Comparison of ENCODE assay signal across 26 cellular contexts in the genomic region with DNA sequence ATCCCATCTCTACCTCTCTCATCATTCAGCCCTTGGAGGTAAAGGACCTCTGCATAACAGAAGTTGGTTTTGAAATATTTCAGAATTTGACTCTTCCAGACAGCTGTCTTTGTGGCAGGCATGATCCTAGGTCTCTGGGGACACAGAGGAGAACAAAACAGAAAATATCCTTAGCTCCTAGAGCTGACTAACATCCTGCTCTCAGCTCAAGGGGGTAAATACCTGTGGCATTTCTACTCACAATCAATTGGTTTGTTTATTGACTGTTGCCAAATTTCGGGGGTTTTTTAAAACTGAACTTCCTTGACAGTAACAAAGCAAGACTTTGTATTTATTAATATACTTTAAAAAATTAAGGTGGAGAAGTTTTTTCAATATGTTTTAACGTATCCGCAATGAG.
DNase-seq lines count a peak whose midpoint lies in the region; ATAC-seq, FAIRE-seq and TF ChIP-seq lines count a peak whose summit lies in the region.
"Had no signal": no experiment of that assay in that cellular context is flagged by ENCODE, and none has a peak within 500 bp of the region (broad histone marks: within the 10 kb centered on the region; RNA-seq: fewer than 3 reads in every experiment).

No MANE protein-coding gene starts in this region.

- H3K9me3 ChIP-seq in T-helper 17 cell (ENCODE audit: control insufficient read depth, low read length, poor library complexity, severe bottlenecking) (no peaks in the 10 kb centered on the region), hepatocyte (ENCODE audit: low read depth) (no peaks in the 10 kb centered on the region)
- H3K9me3 ChIP-seq: uterus had no signal

- H3K4me1 ChIP-seq in ACC112 (ENCODE audit: control insufficient read depth, insufficient read depth, low read length, unreplicated experiment) (peaks cover 25% of the 10 kb centered on the region), hepatocyte (ENCODE audit: insufficient read depth) (peaks cover 12% of the 10 kb centered on the region)
- H3K4me1 ChIP-seq: uterus had no signal

- TF ChIP-seq CTCF in hepatocyte (IDR thresholded peaks at IDR 0.05; ENCODE audit: poor library complexity) = no peak

- H3K9me3 Mint-ChIP-seq in activated CD4-positive, alpha-beta memory T cell treated with anti-CD3 and anti-CD28 coated beads for 36 hours = no peaks in the 10 kb centered on the region
- H3K9me3 Mint-ChIP-seq in activated T-helper 17 cell treated with anti-CD3 and anti-CD28 coated beads, Interleukin-2, amount 50 U/mL, for 72 hours = peaks cover 5% of the 10 kb centered on the region
- H3K9me3 Mint-ChIP-seq: activated CD4-positive, alpha-beta T cell treated with anti-CD3 and anti-CD28 coated beads, Interleukin-2, amount 10 ng/mL, durations not matched to agents 7 days and 5 days; CD4-positive, alpha-beta T cell; central memory CD8-positive, alpha-beta T cell; neural crest cell; T-cell had no signal

- POLR2A ChIA-PET in activated CD4-positive, alpha-beta memory T cell treated with anti-CD3 and anti-CD28 coated beads for 36 hours (lab: Charles Lee) = no interaction called here

- no peak for FAIRE-seq in HTR-8/SVneo (lab: Jason Lieb, UNC)

- CTCF ChIA-PET in activated CD4-positive, alpha-beta memory T cell treated with anti-CD3 and anti-CD28 coated beads for 36 hours (lab: Charles Lee) = interaction anchor here (1.1 to 1.2 kb wide), 2 partner anchors 10 to 12 kb away, joined by 3 to 4 read pairs; no protein-coding TSS in a partner anchor

- H4K20me1 ChIP-seq in hepatocyte (ENCODE audit: insufficient read depth, poor library complexity, severe bottlenecking) = no peaks in the 10 kb centered on the region

- H2AFZ ChIP-seq in ACC112 (ENCODE audit: low read length, unreplicated experiment) = no peak overlapping the region
- peak overlapping the region; percentile 24 for H2AFZ ChIP-seq in hepatocyte

- intact Hi-C loops in activated CD4-positive, alpha-beta memory T cell treated with anti-CD3 and anti-CD28 coated beads for 36 hours (cut with micrococcal nuclease) = no loop called here

- no peaks in the 10 kb centered on the region for H3K9me2 ChIP-seq in hepatocyte (replicated peaks; ENCODE audit: insufficient read depth)

- ATAC-seq in T-helper 17 cell = no peak
- no peak for ATAC-seq in activated T-helper 17 cell treated with anti-CD3 and anti-CD28 coated beads, Interleukin-2, amount 50 U/mL, for 72 hours (replicated peaks)
- ATAC-seq: esophagus mucosa, T-cell had no signal

- no peaks in the 10 kb centered on the region for H3K27me3 ChIP-seq in ACC112 (ENCODE audit: insufficient read depth, low read length)
- H3K27me3 ChIP-seq in hepatocyte = no peaks in the 10 kb centered on the region
- H3K27me3 ChIP-seq: uterus had no signal

- no peak overlapping the region for H3K4me3 Mint-ChIP-seq in T-helper 17 cell
- no peak overlapping the region for H3K4me3 Mint-ChIP-seq in activated CD4-positive, alpha-beta memory T cell treated with anti-CD3 and anti-CD28 coated beads for 36 hours
- no peak overlapping the region for H3K4me3 Mint-ChIP-seq in activated T-helper 17 cell treated with anti-CD3 and anti-CD28 coated beads, Interleukin-2, amount 50 U/mL, for 72 hours
- H3K4me3 Mint-ChIP-seq: activated CD4-positive, alpha-beta T cell treated with anti-CD3 and anti-CD28 coated beads, Interleukin-2, amount 10 ng/mL, durations not matched to agents 7 days and 5 days; CD4-positive, alpha-beta T cell; central memory CD8-positive, alpha-beta T cell; neural crest cell; T-cell had no signal

- no peak overlapping the region for H3K4me3 ChIP-seq in ACC112 (ENCODE audit: low read depth, low read length)
- H3K4me3 ChIP-seq in hepatocyte = no peak overlapping the region
- H3K4me3 ChIP-seq: uterus had no signal

- H3K79me2 ChIP-seq in ACC112 (ENCODE audit: control insufficient read depth, insufficient read depth, low read length, unreplicated experiment) (no peaks in the 10 kb centered on the region), hepatocyte (no peaks in the 10 kb centered on the region)

- H3K4me2 ChIP-seq in hepatocyte = no peak overlapping the region

- H3K27ac ChIP-seq in ACC112 (ENCODE audit: low read depth, low read length) = peak overlapping the region; percentile 45
- peak overlapping the region; percentile 26 for H3K27ac ChIP-seq in hepatocyte
- H3K27ac ChIP-seq: uterus had no signal

- H3K36me3 Mint-ChIP-seq in T-helper 17 cell (ENCODE audit: low read depth) = no peaks in the 10 kb centered on the region
- H3K36me3 Mint-ChIP-seq in activated CD4-positive, alpha-beta memory T cell treated with anti-CD3 and anti-CD28 coated beads for 36 hours = no peaks in the 10 kb centered on the region
- H3K36me3 Mint-ChIP-seq in activated T-helper 17 cell treated with anti-CD3 and anti-CD28 coated beads, Interleukin-2, amount 50 U/mL, for 72 hours (ENCODE audit: low read depth) = no peaks in the 10 kb centered on the region
- H3K36me3 Mint-ChIP-seq: T-cell had no signal

- peak overlapping the region; percentile 57 for H3K27ac Mint-ChIP-seq in T-helper 17 cell
- no peak overlapping the region for H3K27ac Mint-ChIP-seq in activated CD4-positive, alpha-beta memory T cell treated with anti-CD3 and anti-CD28 coated beads for 36 hours
- H3K27ac Mint-ChIP-seq in activated T-helper 17 cell treated with anti-CD3 and anti-CD28 coated beads, Interleukin-2, amount 50 U/mL, for 72 hours = no peak overlapping the region
- H3K27ac Mint-ChIP-seq: activated CD4-positive, alpha-beta T cell treated with anti-CD3 and anti-CD28 coated beads, Interleukin-2, amount 10 ng/mL, durations not matched to agents 7 days and 5 days; CD4-positive, alpha-beta T cell; T-cell had no signal

- no peaks in the 10 kb centered on the region for H3K27me3 Mint-ChIP-seq in T-helper 17 cell
- H3K27me3 Mint-ChIP-seq in activated CD4-positive, alpha-beta memory T cell treated with anti-CD3 and anti-CD28 coated beads for 36 hours = no peaks in the 10 kb centered on the region
- H3K27me3 Mint-ChIP-seq in activated T-helper 17 cell treated with anti-CD3 and anti-CD28 coated beads, Interleukin-2, amount 50 U/mL, for 72 hours = no peaks in the 10 kb centered on the region
- H3K27me3 Mint-ChIP-seq: CD4-positive, alpha-beta T cell; central memory CD8-positive, alpha-beta T cell; T-cell had no signal

- peaks cover 6% of the 10 kb centered on the region for H3K4me1 Mint-ChIP-seq in T-helper 17 cell
- H3K4me1 Mint-ChIP-seq in activated CD4-positive, alpha-beta memory T cell treated with anti-CD3 and anti-CD28 coated beads for 36 hours (ENCODE audit: low read depth) = peaks cover 13% of the 10 kb centered on the region
- H3K4me1 Mint-ChIP-seq in activated T-helper 17 cell treated with anti-CD3 and anti-CD28 coated beads, Interleukin-2, amount 50 U/mL, for 72 hours = peaks cover 14% of the 10 kb centered on the region
- H3K4me1 Mint-ChIP-seq: neural crest cell had no signal

- DNase-seq in EL (peak; percentile 20), T-helper 17 cell (no peak), hepatocyte (ENCODE audit: low spot score) (no peak), SW480 (ENCODE audit: low spot score) (no peak), HTR-8/SVneo (ENCODE audit: insufficient read length, low spot score) (no peak)
- DNase-seq in activated CD4-positive, alpha-beta memory T cell treated with anti-CD3 and anti-CD28 coated beads for 36 hours = no peak
- DNase-seq: activated CD4-positive, alpha-beta T cell treated with anti-CD3 and anti-CD28 coated beads, Interleukin-2, amount 10 ng/mL, durations not matched to agents 7 days and 5 days; activated CD8-positive, alpha-beta memory T cell treated with anti-CD3 and anti-CD28 coated beads, Interleukin-2, amount 50 U/mL, for 48 hours; activated gamma-delta T cell treated with Interleukin-2 at 50 U/mL for 16 hours; amygdala; CD4-positive, alpha-beta T cell; DND-41; effector CD8-positive, alpha-beta T cell; midbrain; NCI-H1694; NCI-H446 treated with DMSO at 0.1 percent for 48 hours; stimulated activated CD4-positive, alpha-beta T cell treated with anti-CD3 and anti-CD28 coated beads, Interleukin-12 subunit alpha, Interleukin-12 subunit beta, amount 100 ng/mL, for 4 hours; stimulated activated CD8-positive, alpha-beta memory T cell treated with anti-CD3 and anti-CD28 coated beads, Interleukin-4, amount 100 ng/mL, for 48 hours; substantia nigra; T-cell; uterus had no signal

- no peaks in the 10 kb centered on the region for H3K36me3 ChIP-seq in ACC112 (ENCODE audit: insufficient read depth, low read length)
- H3K36me3 ChIP-seq in hepatocyte (replicated peaks; ENCODE audit: insufficient read depth, low read depth) = no peaks in the 10 kb centered on the region
- H3K36me3 ChIP-seq: uterus had no signal

- 71% methylated on average over 3 of the region's 3 CpGs for WGBS in hepatocyte (ENCODE audit: low lambda C conversion rate, missing lambda C conversion rate)
